8 cellular contexts compared by ENCODE assay signal in the genomic region with DNA sequence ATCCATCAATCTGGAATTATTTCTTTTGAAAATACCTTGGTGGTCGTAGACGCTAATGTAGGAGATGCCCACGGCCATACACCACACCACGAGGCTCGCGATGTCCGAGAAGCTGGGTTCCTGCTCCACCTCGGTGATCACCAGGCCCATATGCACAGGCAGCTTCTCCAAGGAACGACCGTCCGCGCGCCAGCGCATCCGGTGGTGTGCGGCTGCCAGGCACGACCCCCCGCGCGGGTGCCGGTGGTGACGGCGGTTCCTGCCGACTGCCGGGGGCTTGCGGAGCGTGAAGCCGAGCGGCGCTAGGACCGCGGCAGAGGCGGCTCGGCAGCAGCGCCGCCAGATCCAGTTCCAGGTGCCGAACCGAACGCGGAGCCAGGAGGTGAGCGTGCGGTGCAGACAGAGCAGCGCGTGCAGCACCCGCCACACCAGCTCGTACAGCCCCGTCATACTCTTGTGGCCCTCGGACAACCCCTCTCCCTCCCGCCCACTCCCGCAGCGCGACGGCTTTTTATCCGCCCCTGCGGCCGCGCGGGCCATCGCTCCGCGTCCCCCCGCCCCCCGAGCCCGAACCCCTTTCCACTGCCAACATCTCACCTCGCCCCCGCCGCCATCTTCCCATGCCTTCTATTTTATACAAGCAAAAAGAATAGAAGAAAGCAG. TPM values are rescaled to one million over a fixed set of nuclear protein-coding genes. Genes with fewer than 3 reads are reported as not detected.
A peak's percentile ranks its signal among the peaks of the same experiment; 100 is the strongest.
DNase-seq lines count a peak whose midpoint lies in the region; ATAC-seq and TF ChIP-seq lines count a peak whose summit lies in the region.
"Not testable (repeated sequence)": the region's sequence is repeated elsewhere in the genome, so short reads cannot be mapped to it uniquely, and the experiment has no call there.

No MANE protein-coding gene starts in this region.

- H2AFZ ChIP-seq in IMR-90 (replicated peaks; ENCODE audit: low read length, poor library complexity) = peak overlapping the region; percentile 78

- not testable (repeated sequence) for H2AK9ac ChIP-seq in IMR-90 (replicated peaks; ENCODE audit: low read depth, low read length, poor library complexity)

- H4K8ac ChIP-seq in IMR-90 (ENCODE audit: low read depth in 2 of 2, low read length in 2 of 2) = peak overlapping the region in 1 of 2 experiments; percentile 74; a peak in 1 of 4 replicates

- TF ChIP-seq EP300 in gastroesophageal sphincter (IDR thresholded peaks at IDR 0.05) = not testable (repeated sequence)

- H2AK5ac ChIP-seq in IMR-90 (ENCODE audit: low read depth, low read length) = not testable (repeated sequence)

- not testable (repeated sequence) for H3K79me1 ChIP-seq in IMR-90 (ENCODE audit: low read depth in 1 of 2, low read length in 2 of 2)

- not testable (repeated sequence) for H3K18ac ChIP-seq in IMR-90 (ENCODE audit: low read depth, low read length)

- not testable (repeated sequence) for H3K27me3 Mint-ChIP-seq in CD8-positive, alpha-beta T cell (ENCODE audit: low read depth); naive B cell; stimulated activated naive B cell treated with anti-CD40 and anti-IgM and Interleukin-4, amounts not matched to agents 10 μg/mL and 1 μg/mL and 100 μg/mL, for 72 hours

- H3K36me3 Mint-ChIP-seq in CD8-positive, alpha-beta T cell; naive B cell; stimulated activated naive B cell treated with anti-CD40 and anti-IgM and Interleukin-4, amounts not matched to agents 10 μg/mL and 1 μg/mL and 100 μg/mL, for 72 hours: not testable (repeated sequence)

- WGBS in IMR-90 (ENCODE audit: extremely low coverage in 2 of 2, insufficient read length in 1 of 2), 2 experiments = 14% methylated on average over 7 of the region's 67 CpGs; no CpG with 5 or more reads in 1 of the 2 experiments
- WGBS in gastroesophageal sphincter (ENCODE audit: low coverage in 1 of 2), 2 donors = no CpG with 5 or more reads among the region's 67 CpGs

- H3K4me1 ChIP-seq in CD8-positive, alpha-beta T cell (ENCODE audit: insufficient read depth, low read length); IMR-90 (ENCODE audit: control insufficient read depth, insufficient read depth, low read length); gastroesophageal sphincter: not testable (repeated sequence)

- H3K23ac ChIP-seq in IMR-90 (ENCODE audit: low read depth, low read length) = peak overlapping the region; percentile 31; the same call in 1 of the 2 replicates

- CTCF ChIA-PET in CD8-positive, alpha-beta T cell (lab: Charles Lee) = not testable (repeated sequence)
- CTCF ChIA-PET in IMR-90 (lab: Yijun Ruan, JAX) = interaction anchor here (0.6 to 0.7 kb wide), 2 partner anchors 10 to 15 kb away, joined by 3 read pairs; no protein-coding TSS in a partner anchor

- POLR2A ChIA-PET in CD8-positive, alpha-beta T cell (lab: Charles Lee) = interaction anchor here (1.1 kb wide), 1 partner anchor 70 kb away, joined by 3 read pairs; a partner anchor contains a TSS
- POLR2A ChIA-PET in IMR-90 (lab: Charles Lee; ENCODE audit: unreplicated experiment) = interaction anchor here (0.7 kb wide), 1 partner anchor 30 kb away, joined by 3 read pairs; no protein-coding TSS in a partner anchor

- peak; percentile 90 for ATAC-seq in CD8-positive, alpha-beta T cell
- ATAC-seq in GM21786 (IDR thresholded peaks at IDR 0.05; ENCODE audit: unreplicated experiment) (peak; percentile 54), IMR-90 (ENCODE audit: low read depth) (peak; percentile 63), gastroesophageal sphincter (peak; percentile 70), naive B cell (ENCODE audit: low read depth in 2 of 2) (peak; percentile 83 to 84)
- peak; percentile 66 to 74 for ATAC-seq in stimulated activated naive B cell treated with anti-CD40 and anti-IgM and Interleukin-4, amounts not matched to agents 10 μg/mL and 1 μg/mL and 100 μg/mL, for 72 hours (replicated peaks)

- H2BK5ac ChIP-seq in IMR-90 (ENCODE audit: low read depth, low read length, poor library complexity, severe bottlenecking) = not testable (repeated sequence)

- peak overlapping the region; percentile 87 for H3K4me3 Mint-ChIP-seq in CD8-positive, alpha-beta T cell
- peak overlapping the region; percentile 80 to 95 (median 89) for H3K4me3 Mint-ChIP-seq in naive B cell
- peak overlapping the region; percentile 61 to 81 for H3K4me3 Mint-ChIP-seq in stimulated activated naive B cell treated with anti-CD40 and anti-IgM and Interleukin-4, amounts not matched to agents 10 μg/mL and 1 μg/mL and 100 μg/mL, for 72 hours

- peak overlapping the region; percentile 25 for H3K4me3 ChIP-seq in CD8-positive, alpha-beta T cell (ENCODE audit: low read depth, low read length)
- H3K4me3 ChIP-seq in IMR-90 (ENCODE audit: insufficient read depth, low read depth, low read length) (peak overlapping the region; percentile 39), WI38 (ENCODE audit: low read depth, low read length) (peak overlapping the region; percentile 41), astrocyte of the spinal cord (ENCODE audit: low read depth, low read length) (peak overlapping the region; percentile 31), gastroesophageal sphincter (peak overlapping the region; percentile 35 to 43)

- not testable (repeated sequence) for H2BK15ac ChIP-seq in IMR-90 (ENCODE audit: low read depth, low read length)

- not testable (repeated sequence) for TF ChIP-seq RAD21 in IMR-90 (IDR thresholded peaks at IDR 0.05; ENCODE audit: low read length)

- H2BK120ac ChIP-seq in IMR-90 (ENCODE audit: low read depth, low read length) = peak overlapping the region; percentile 46; the same call in 1 of the 2 replicates

- TF ChIP-seq POLR2A in IMR-90 (IDR thresholded peaks at IDR 0.05; ENCODE audit: low read depth, low read length); gastroesophageal sphincter (IDR thresholded peaks at IDR 0.05): not testable (repeated sequence)

- H3K56ac ChIP-seq in IMR-90 (ENCODE audit: extremely low read depth, insufficient read depth, low read length) = not testable (repeated sequence)

- not testable (repeated sequence) for BruUV-seq in IMR-90 (replicated peaks; lab: Mats Ljungman, UMichigan)

- peak in 4 of 7 experiments; percentile 1 to 51 (median 16) for DNase-seq in CD8-positive, alpha-beta T cell
- not testable (repeated sequence) for DNase-seq in IMR-90; astrocyte of the spinal cord (ENCODE audit: low read depth, low spot score); stimulated activated naive B cell treated with anti-CD40 and anti-IgM and Interleukin-4, amounts not matched to agents 10 μg/mL and 1 μg/mL and 100 μg/mL, for 72 hours
- peak; percentile 6 for DNase-seq in naive B cell

- not testable (repeated sequence) for H3K9me1 ChIP-seq in IMR-90 (ENCODE audit: insufficient read depth, low read length)

- in situ Hi-C loops in IMR-90 (cut with MboI; ENCODE audit: low sequenced_read_pairs); astrocyte of the spinal cord (cut with HindIII; ENCODE audit: low sequenced_read_pairs): not testable (repeated sequence)

- H3K9ac ChIP-seq in IMR-90 (ENCODE audit: low read depth, low read length) = not testable (repeated sequence)

- not testable (repeated sequence) for H3K27ac ChIP-seq in CD8-positive, alpha-beta T cell (ENCODE audit: low read depth, low read length); IMR-90 (ENCODE audit: insufficient read depth, low read length); gastroesophageal sphincter

- intact Hi-C loops in CD8-positive, alpha-beta T cell (cut with DNase I, micrococcal nuclease); IMR-90 (cut with micrococcal nuclease): not testable (repeated sequence)

- H2BK20ac ChIP-seq in IMR-90 (ENCODE audit: low read depth, low read length) = not testable (repeated sequence)

- H3K27ac Mint-ChIP-seq in CD8-positive, alpha-beta T cell = peak overlapping the region; percentile 79
- peak overlapping the region; percentile 12 to 91 (median 76) for H3K27ac Mint-ChIP-seq in naive B cell
- H3K27ac Mint-ChIP-seq in stimulated activated naive B cell treated with anti-CD40 and anti-IgM and Interleukin-4, amounts not matched to agents 10 μg/mL and 1 μg/mL and 100 μg/mL, for 72 hours = peak overlapping the region; percentile 33

- H3K4ac ChIP-seq in IMR-90 (ENCODE audit: low read depth, low read length) = not testable (repeated sequence)

- not testable (repeated sequence) for H3K14ac ChIP-seq in IMR-90 (replicated peaks; ENCODE audit: low read depth, low read length)

- not testable (repeated sequence) for H3K9me3 Mint-ChIP-seq in CD8-positive, alpha-beta T cell; naive B cell; stimulated activated naive B cell treated with anti-CD40 and anti-IgM and Interleukin-4, amounts not matched to agents 10 μg/mL and 1 μg/mL and 100 μg/mL, for 72 hours

- H3K36me3 ChIP-seq in CD8-positive, alpha-beta T cell (ENCODE audit: insufficient read depth, low read length); IMR-90 (ENCODE audit: control insufficient read depth, insufficient read depth, low read length); gastroesophageal sphincter: not testable (repeated sequence)

- not testable (repeated sequence) for H3K27me3 ChIP-seq in CD8-positive, alpha-beta T cell (ENCODE audit: insufficient read depth, low read length); IMR-90 (ENCODE audit: control insufficient read depth, insufficient read depth, low read length); gastroesophageal sphincter

- dilution Hi-C loops in IMR-90 (cut with HindIII; ENCODE audit: low sequenced_read_pairs, unreplicated experiment) = not testable (repeated sequence)

- not testable (repeated sequence) for H3K9me3 ChIP-seq in CD8-positive, alpha-beta T cell (ENCODE audit: low read length); IMR-90 (ENCODE audit: control insufficient read depth, insufficient read depth, low read length); gastroesophageal sphincter

- peak overlapping the region; percentile 68 for H3K4me2 ChIP-seq in IMR-90 (ENCODE audit: low read depth, low read length)

- not testable (repeated sequence) for H4K20me1 ChIP-seq in IMR-90 (ENCODE audit: insufficient read depth, low read length)

- H3K4me1 Mint-ChIP-seq in CD8-positive, alpha-beta T cell (ENCODE audit: low read depth) = peaks cover 16% of the 10 kb centered on the region
- H3K4me1 Mint-ChIP-seq in naive B cell = peaks cover 16 to 21% (median 19%) of the 10 kb centered on the region in 3 donors
- H3K4me1 Mint-ChIP-seq in stimulated activated naive B cell treated with anti-CD40 and anti-IgM and Interleukin-4, amounts not matched to agents 10 μg/mL and 1 μg/mL and 100 μg/mL, for 72 hours = peaks cover 12 to 19% of the 10 kb centered on the region in 2 donors

- 0 out of 2 replicates have a peak overlapping the region, but pooled peaks have one; percentile 61 for H4K91ac ChIP-seq in IMR-90 (ENCODE audit: insufficient read depth, low read depth, low read length)

- not testable (repeated sequence) for TF ChIP-seq CTCF in CD8-positive, alpha-beta T cell (IDR thresholded peaks at IDR 0.05); IMR-90 (conservative IDR thresholded peaks at IDR 0.05; ENCODE audit: low read depth, low read length); WI38 (IDR thresholded peaks at IDR 0.05; ENCODE audit: low read depth, low read length); astrocyte of the spinal cord (IDR thresholded peaks at IDR 0.05; ENCODE audit: low read depth, low read length); gastroesophageal sphincter (IDR thresholded peaks at IDR 0.05)

- H4K5ac ChIP-seq in IMR-90 (ENCODE audit: low read depth, low read length) = peak overlapping the region; percentile 1; the same call in 1 of the 2 replicates

RNA-seq across cellular contexts. Expression of a gene that starts 30.1 kb away (rescaled TPM):
- total RNA-seq in CD8-positive, alpha-beta T cell = 1 to 10 TPM; 2.9 to 4.9 TPM
- total RNA-seq in IMR-90 (2012; rRNA removed) (7.8 and 8.1 TPM in 2 replicates), gastroesophageal sphincter (1 to 10 TPM; 8.8 to 10.0 (median 9.4) TPM)
- polyA plus RNA-seq in IMR-90 (2012; rRNA removed) (2.8 and 3.0 TPM in 2 replicates), naive B cell (ENCODE audit: low read depth in 6 of 6) (10 to 100 TPM in 2 of 6 donors, 1 to 10 TPM in 4; 4.5 to 12.2 (median 6.8) TPM)
- polyA plus RNA-seq in IMR-90 (2012; cell fraction: cytosol; rRNA removed) = 0.88 and 0.90 TPM in 2 replicates
- 1.8 and 6.5 TPM in 2 replicates for polyA plus RNA-seq in IMR-90 (2012; cell fraction: nucleus; rRNA removed; ENCODE audit: low replicate concordance)

RNA-seq across cellular contexts. Expression of a gene that starts 47.8 kb away (rescaled TPM):
- total RNA-seq in CD8-positive, alpha-beta T cell = 100 to 1,000 TPM; 125 to 134 TPM
- total RNA-seq in IMR-90 (2012; rRNA removed) (9.1 and 10.8 TPM in 2 replicates), gastroesophageal sphincter (10 to 100 TPM; 27.5 to 46.8 (median 38.5) TPM)
- polyA plus RNA-seq in IMR-90 (2012; rRNA removed) (52.2 and 54.2 TPM in 2 replicates), naive B cell (ENCODE audit: low read depth in 6 of 6) (10 to 100 TPM; 43.4 to 90.8 (median 58.6) TPM)
- polyA plus RNA-seq in IMR-90 (2012; cell fraction: cytosol; rRNA removed) = 49.7 and 53.0 TPM in 2 replicates
- polyA plus RNA-seq in IMR-90 (2012; cell fraction: nucleus; rRNA removed; ENCODE audit: low replicate concordance) = 107 and 180 TPM in 2 replicates
